26 cellular contexts compared by ENCODE assay signal in the genomic region with DNA sequence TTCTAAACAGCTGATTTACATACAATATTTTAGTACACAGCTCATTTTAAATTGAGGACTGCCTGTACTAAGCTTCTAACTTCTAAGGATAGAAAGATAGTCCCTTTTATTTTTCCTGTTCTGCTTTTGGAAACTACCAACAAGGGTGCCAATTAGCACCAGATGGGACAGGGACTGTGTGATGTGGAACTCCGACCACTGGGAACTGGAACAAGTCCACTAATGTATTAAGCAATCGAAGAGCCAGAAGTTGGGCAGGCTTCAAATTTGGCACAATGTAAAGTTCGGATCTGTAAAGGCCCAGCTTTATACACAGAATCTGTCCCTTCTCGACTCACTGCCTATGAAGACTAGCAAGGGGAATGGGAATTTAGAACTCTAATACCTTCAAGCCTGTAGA.
DNase-seq lines count a peak whose midpoint lies in the region; ATAC-seq and TF ChIP-seq lines count a peak whose summit lies in the region.
"Had no signal": no experiment of that assay in that cellular context is flagged by ENCODE, and none has a peak within 500 bp of the region (broad histone marks: within the 10 kb centered on the region; RNA-seq: fewer than 3 reads in every experiment).

No MANE protein-coding gene starts in this region.

- TF ChIP-seq CTCF in AG09319 (IDR thresholded peaks at IDR 0.05; ENCODE audit: low read depth, low read length) (no peak), fibroblast of the aortic adventitia (IDR thresholded peaks at IDR 0.05; ENCODE audit: insufficient read depth, low read length) (no peak), osteoblast (IDR thresholded peaks at IDR 0.05; ENCODE audit: extremely low read depth, low read depth, low read length) (no peak)

- no peaks in the 10 kb centered on the region for H4K20me1 ChIP-seq in osteoblast (ENCODE audit: insufficient read depth, low read length)

- H3K27ac ChIP-seq in osteoblast (ENCODE audit: low read depth, low read length) = no peak overlapping the region
- H3K27ac ChIP-seq: epithelial cell of prostate, PC-9, thoracic aorta had no signal

- peaks cover 2 to 3% of the 10 kb centered on the region in 2 donors for H3K36me3 Mint-ChIP-seq in activated T-cell treated with anti-CD3 and anti-CD28 coated beads, Interleukin-2, amount 50 U/mL, for 72 hours (ENCODE audit: insufficient read depth in 2 of 2)
- H3K36me3 Mint-ChIP-seq: CD4-positive, alpha-beta memory T cell; IgD-negative memory B cell; naive B cell had no signal

- no peak overlapping the region for H3K27ac Mint-ChIP-seq in activated T-cell treated with anti-CD3 and anti-CD28 coated beads, Interleukin-2, amount 50 U/mL, for 72 hours
- H3K27ac Mint-ChIP-seq: activated CD8-positive, alpha-beta T cell treated with anti-CD3 and anti-CD28 coated beads, Interleukin-2, amount 10 ng/mL, durations not matched to agents 7 days and 5 days; activated naive CD8-positive, alpha-beta T cell treated with anti-CD3 and anti-CD28 coated beads, Interleukin-2, amount 50 U/mL, for 24 hours; CD4-positive, alpha-beta memory T cell; naive B cell had no signal

- H3K36me3 ChIP-seq in osteoblast (ENCODE audit: insufficient read depth, low read length) = no peaks in the 10 kb centered on the region
- H3K36me3 ChIP-seq: thoracic aorta had no signal

- H3K79me2 ChIP-seq in osteoblast (ENCODE audit: insufficient read depth, low read length) = no peaks in the 10 kb centered on the region

- peaks cover 14% of the 10 kb centered on the region for H3K27me3 Mint-ChIP-seq in activated T-cell treated with anti-CD3 and anti-CD28 coated beads, Interleukin-2, amount 50 U/mL, for 72 hours (ENCODE audit: low read depth)
- H3K27me3 Mint-ChIP-seq: activated naive CD8-positive, alpha-beta T cell treated with anti-CD3 and anti-CD28 coated beads, Interleukin-2, amount 50 U/mL, for 24 hours; CD4-positive, alpha-beta memory T cell had no signal

- peak; percentile 30 for DNase-seq in AG09319 (ENCODE audit: extremely low read depth, low read depth)
- DNase-seq in NCI-H446 treated with DMSO at 0.1 percent for 48 hours (lab: John Stamatoyannopoulos, UW) = peak; percentile 43
- peak; percentile 43 for DNase-seq in fibroblast of the aortic adventitia (ENCODE audit: low read depth)
- DNase-seq in osteoblast (ENCODE audit: insufficient read length, low spot score, missing footprints) = no peak
- no peak for DNase-seq in AML-193 (lab: John Stamatoyannopoulos, UW)
- no peak for DNase-seq in activated T-cell treated with anti-CD3 and anti-CD28 coated beads, Interleukin-2, amount 50 U/mL, for 72 hours
- DNase-seq in LoVo (ENCODE audit: low spot score) = no peak
- no peak for DNase-seq in islet precursor cell
- DNase-seq: activated CD4-positive, alpha-beta T cell treated with anti-CD3 and anti-CD28 coated beads for 1 hour; activated CD8-positive, alpha-beta T cell treated with anti-CD3 and anti-CD28 coated beads, Interleukin-2, amount 10 ng/mL, durations not matched to agents 7 days and 5 days; activated gamma-delta T cell treated with Interleukin-2 at 50 U/mL for 16 hours; activated naive CD8-positive, alpha-beta T cell treated with anti-CD3 and anti-CD28 coated beads, Interleukin-2, amount 50 U/mL, for 24 hours; activated T-cell treated with anti-CD3 and anti-CD28 coated beads for 4 hours; CD4-positive, alpha-beta memory T cell; effector CD4-positive, alpha-beta T cell; mesendoderm; naive B cell; NCI-H1417 treated with DMSO at 0.1 percent for 48 hours; NCI-H2081 treated with DMSO at 0.1 percent for 48 hours; PC-9; SIG-M5; stimulated activated CD4-positive, alpha-beta T cell treated with anti-CD3 and anti-CD28 coated beads, Interleukin-2, amount 100 ng/mL, for 48 hours; stimulated activated naive CD4-positive, alpha-beta T cell had no signal

- peak overlapping the region; percentile 18 for H2AFZ ChIP-seq in osteoblast (ENCODE audit: low read length)
- H2AFZ ChIP-seq: PC-9 had no signal

- no peak overlapping the region for H3K4me2 ChIP-seq in osteoblast (ENCODE audit: insufficient read depth, low read length)
- H3K4me2 ChIP-seq: PC-9 had no signal

- H3K4me3 Mint-ChIP-seq in activated T-cell treated with anti-CD3 and anti-CD28 coated beads, Interleukin-2, amount 50 U/mL, for 72 hours = peak overlapping the region in 1 of 2 donors; percentile 43
- H3K4me3 Mint-ChIP-seq: activated CD8-positive, alpha-beta T cell treated with anti-CD3 and anti-CD28 coated beads, Interleukin-2, amount 10 ng/mL, durations not matched to agents 7 days and 5 days; activated naive CD8-positive, alpha-beta T cell treated with anti-CD3 and anti-CD28 coated beads, Interleukin-2, amount 50 U/mL, for 24 hours; CD4-positive, alpha-beta memory T cell; IgD-negative memory B cell; naive B cell had no signal

- no peak overlapping the region for H3K4me3 ChIP-seq in fibroblast of the aortic adventitia (ENCODE audit: low read depth, low read length)
- H3K4me3 ChIP-seq in osteoblast (ENCODE audit: insufficient read depth, low read length) = no peak overlapping the region
- H3K4me3 ChIP-seq: PC-9, thoracic aorta had no signal

- peaks cover 27% of the 10 kb centered on the region for H3K4me1 ChIP-seq in osteoblast (ENCODE audit: insufficient read depth, low read length)

- peaks cover 4 to 5% of the 10 kb centered on the region in 2 donors for H3K9me3 Mint-ChIP-seq in activated T-cell treated with anti-CD3 and anti-CD28 coated beads, Interleukin-2, amount 50 U/mL, for 72 hours
- H3K9me3 Mint-ChIP-seq: activated naive CD8-positive, alpha-beta T cell treated with anti-CD3 and anti-CD28 coated beads, Interleukin-2, amount 50 U/mL, for 24 hours; IgD-negative memory B cell had no signal

- no peaks in the 10 kb centered on the region for H3K9me3 ChIP-seq in osteoblast (ENCODE audit: low read depth, low read length)
- H3K9me3 ChIP-seq: thoracic aorta had no signal

- no peaks in the 10 kb centered on the region for H3K27me3 ChIP-seq in osteoblast (ENCODE audit: insufficient read depth, low read length)

- peaks cover 45% of the 10 kb centered on the region for H3K4me1 Mint-ChIP-seq in activated T-cell treated with anti-CD3 and anti-CD28 coated beads, Interleukin-2, amount 50 U/mL, for 72 hours (ENCODE audit: low read depth)
- H3K4me1 Mint-ChIP-seq: activated naive CD8-positive, alpha-beta T cell treated with anti-CD3 and anti-CD28 coated beads, Interleukin-2, amount 50 U/mL, for 24 hours; CD4-positive, alpha-beta memory T cell had no signal

- no peak for ATAC-seq in activated T-cell treated with anti-CD3 and anti-CD28 coated beads, Interleukin-2, amount 50 U/mL, for 72 hours (replicated peaks in 1 of 2)
- ATAC-seq: activated CD8-positive, alpha-beta T cell treated with anti-CD3 and anti-CD28 coated beads, Interleukin-2, amount 10 ng/mL, durations not matched to agents 7 days and 5 days; activated naive CD8-positive, alpha-beta T cell treated with anti-CD3 and anti-CD28 coated beads, Interleukin-2, amount 50 U/mL, for 24 hours had no signal

Comparison
In these comparisons a context has a peak if more than half of its experiments do, and no peak if none do; other contexts are left out.
1. DNase-seq: peak in AG09319 (single experiment), NCI-H446 treated with DMSO at 0.1 percent for 48 hours (single experiment) and fibroblast of the aortic adventitia (single experiment); none in osteoblast (single experiment), AML-193 (0 of 2), activated T-cell treated with anti-CD3 and anti-CD28 coated beads, Interleukin-2, amount 50 U/mL, for 72 hours (0 of 2), LoVo (single experiment) and islet precursor cell (single experiment).